8 cellular contexts compared by ENCODE assay signal in genomic region chr13:33543631-33544030, GRCh38.
A peak's percentile ranks its signal among the peaks of the same experiment; 100 is the strongest.
DNase-seq lines count a peak whose midpoint lies in the region; ATAC-seq and TF ChIP-seq lines count a peak whose summit lies in the region.

No MANE protein-coding gene starts in this region.

- no peaks in the 10 kb centered on the region for H3K27me3 ChIP-seq in SJSA1 (replicated peaks)
- H3K27me3 ChIP-seq in psoas muscle (ENCODE audit: insufficient read depth in 3 of 3, low read length in 2 of 3): no peaks in the 10 kb centered on the region

- H3K27ac ChIP-seq in SJSA1: peak overlapping the region; percentile 97
- H3K27ac ChIP-seq in psoas muscle: peak overlapping the region; percentile 93

- CTCF ChIA-PET in activated CD4-positive, alpha-beta T cell treated with anti-CD3 and anti-CD28 coated beads, Interleukin-2, amount 10 ng/mL, durations not matched to agents 7 days and 5 days (lab: Charles Lee): interaction anchor here (0.8 to 2.2 kb wide), 6 partner anchors 39 to 958 kb away, joined by 3 to 13 read pairs (median 3); no protein-coding TSS in a partner anchor

- no peak for DNase-seq in activated CD4-positive, alpha-beta T cell treated with anti-CD3 and anti-CD28 coated beads, Interleukin-2, amount 10 ng/mL, durations not matched to agents 7 days and 5 days
- no peak for DNase-seq in activated CD4-positive, alpha-beta T cell treated with anti-CD3 and anti-CD28 coated beads, Interleukin-2, amount 50 U/mL, for 4 hours
- DNase-seq in SJSA1 (ENCODE audit: low read depth in 1 of 2, low spot score in 2 of 2): no peak
- no peak for DNase-seq in epithelial cell of proximal tubule (ENCODE audit: low read depth)
- no peak for DNase-seq in psoas muscle
- no peak for DNase-seq in NCI-H1694 (lab: John Stamatoyannopoulos, UW)

- intact Hi-C loops in psoas muscle (cut with DNase I): loop anchor here (2.0 to 10.0 kb wide), 8 partner anchors 179 to 956 kb away; partner anchors contain the start of genes PDS5B (in 1 of the 2) and STARD13 (in 1 of the 2)

- 37 to 43% (median 39%) methylated on average over 2 of the region's 2 CpGs for WGBS in psoas muscle, 3 donors

- H3K36me3 ChIP-seq in SJSA1 (no peaks in the 10 kb centered on the region), psoas muscle (ENCODE audit: insufficient read depth in 1 of 2, low read depth in 1 of 2) (no peaks in the 10 kb centered on the region)

- peak overlapping the region; percentile 77 for H3K4me3 Mint-ChIP-seq in activated CD4-positive, alpha-beta T cell treated with anti-CD3 and anti-CD28 coated beads, Interleukin-2, amount 10 ng/mL, durations not matched to agents 7 days and 5 days

- H3K9me3 ChIP-seq in SJSA1 (replicated peaks) (no peaks in the 10 kb centered on the region), psoas muscle (no peaks in the 10 kb centered on the region)

- TF ChIP-seq CTCF in epithelial cell of proximal tubule (conservative IDR thresholded peaks at IDR 0.05; ENCODE audit: low read depth, low read length) (no peak), psoas muscle (IDR thresholded peaks at IDR 0.05) (no peak)

- H3K4me3 ChIP-seq in SJSA1 (no peak overlapping the region), epithelial cell of proximal tubule (ENCODE audit: low read depth, low read length) (peak overlapping the region; percentile 68), psoas muscle (peak overlapping the region; percentile 69)

- peaks cover 32% of the 10 kb centered on the region for H3K4me1 Mint-ChIP-seq in activated CD4-positive, alpha-beta T cell treated with anti-CD3 and anti-CD28 coated beads, Interleukin-2, amount 10 ng/mL, durations not matched to agents 7 days and 5 days

- H3K36me3 Mint-ChIP-seq in activated CD4-positive, alpha-beta T cell treated with anti-CD3 and anti-CD28 coated beads, Interleukin-2, amount 10 ng/mL, durations not matched to agents 7 days and 5 days (ENCODE audit: low read depth): peaks cover 5% of the 10 kb centered on the region

- H3K9me3 Mint-ChIP-seq in activated CD4-positive, alpha-beta T cell treated with anti-CD3 and anti-CD28 coated beads, Interleukin-2, amount 10 ng/mL, durations not matched to agents 7 days and 5 days: peaks cover 6% of the 10 kb centered on the region

- H3K4me1 ChIP-seq in SJSA1 (replicated peaks): peaks cover 19% of the 10 kb centered on the region
- H3K4me1 ChIP-seq in psoas muscle: peaks cover 26% of the 10 kb centered on the region

- no peak for ATAC-seq in psoas muscle
- no peak for ATAC-seq in GM21381 (IDR thresholded peaks at IDR 0.05; ENCODE audit: unreplicated experiment)
- no peak for ATAC-seq in GM21786 (IDR thresholded peaks at IDR 0.05; ENCODE audit: unreplicated experiment)

- H3K27ac Mint-ChIP-seq in activated CD4-positive, alpha-beta T cell treated with anti-CD3 and anti-CD28 coated beads, Interleukin-2, amount 10 ng/mL, durations not matched to agents 7 days and 5 days: peak overlapping the region; percentile 97

- H3K27me3 Mint-ChIP-seq in activated CD4-positive, alpha-beta T cell treated with anti-CD3 and anti-CD28 coated beads, Interleukin-2, amount 10 ng/mL, durations not matched to agents 7 days and 5 days: no peaks in the 10 kb centered on the region

- POLR2A ChIA-PET in activated CD4-positive, alpha-beta T cell treated with anti-CD3 and anti-CD28 coated beads, Interleukin-2, amount 10 ng/mL, durations not matched to agents 7 days and 5 days (lab: Charles Lee): no interaction called here
